ENCODE assay signal across 20 cellular contexts in the genomic region with DNA sequence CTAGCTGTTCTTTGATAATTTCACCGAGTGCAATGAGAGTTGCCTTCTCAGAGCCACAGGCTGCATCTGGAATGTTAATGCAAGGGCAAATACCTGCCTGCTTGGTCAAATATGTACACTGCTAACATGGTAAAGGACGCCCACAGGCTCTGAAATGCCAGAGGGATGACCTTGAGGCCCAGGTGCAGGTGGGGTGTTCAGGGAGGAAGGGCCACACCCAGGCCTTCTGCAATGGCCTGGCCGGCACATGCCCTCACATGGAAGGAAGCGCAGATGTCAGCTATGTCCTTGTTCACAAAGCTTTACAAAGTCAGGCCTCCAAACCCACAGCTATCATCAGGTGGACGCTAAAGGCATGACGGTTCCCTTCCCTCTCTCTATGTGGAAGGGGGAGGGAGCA. TPM values are rescaled to one million over a fixed set of nuclear protein-coding genes. Genes with fewer than 3 reads are reported as not detected.
DNase-seq lines count a peak whose midpoint lies in the region; ATAC-seq and TF ChIP-seq lines count a peak whose summit lies in the region.
"Had no signal": no experiment of that assay in that cellular context is flagged by ENCODE, and none has a peak within 500 bp of the region (broad histone marks: within the 10 kb centered on the region; RNA-seq: fewer than 3 reads in every experiment).

No MANE protein-coding gene starts in this region.

- DNase-seq in NCI-H748 (lab: John Stamatoyannopoulos, UW; ENCODE audit: unreplicated experiment) (peak; percentile 42), NCI-H748 treated with DMSO at 0.1 percent for 48 hours (lab: John Stamatoyannopoulos, UW) (no peak), COLO668 (lab: John Stamatoyannopoulos, UW; ENCODE audit: unreplicated experiment) (peak; percentile 61), body of pancreas (peak; percentile 9 to 63 (median 53)), mucosa of descending colon (no peak), NCI-H1092 treated with DMSO at 0.1 percent for 48 hours (lab: John Stamatoyannopoulos, UW) (no peak), NCI-H2081 (lab: John Stamatoyannopoulos, UW) (no peak)
- DNase-seq: activated CD4-positive, alpha-beta T cell treated with anti-CD3 and anti-CD28 coated beads, Interleukin-2, amount 10 ng/mL, durations not matched to agents 24 days and 14 days; activated naive CD8-positive, alpha-beta T cell treated with anti-CD3 and anti-CD28 coated beads, Interleukin-2, amount 50 U/mL, for 24 hours; brain microvascular endothelial cell; KG1; NCI-H187; stimulated activated naive CD8-positive, alpha-beta T cell treated with anti-CD3 and anti-CD28 coated beads, Interleukin-15, amount 100 ng/mL, for 72 hours; T-cell; transverse colon had no signal

- no peak overlapping the region for H3K27ac ChIP-seq in body of pancreas
- H3K27ac ChIP-seq: brain microvascular endothelial cell, neutrophil, transverse colon had no signal

- H3K36me3 ChIP-seq in body of pancreas (replicated peaks in 1 of 2; ENCODE audit: insufficient read depth in 1 of 2, low read depth in 2 of 2) = no peaks in the 10 kb centered on the region
- no peaks in the 10 kb centered on the region for H3K36me3 ChIP-seq in mucosa of descending colon (ENCODE audit: low read depth)
- H3K36me3 ChIP-seq: brain microvascular endothelial cell, transverse colon had no signal

- no peaks in the 10 kb centered on the region for H3K27me3 ChIP-seq in body of pancreas
- H3K27me3 ChIP-seq: brain microvascular endothelial cell, neutrophil, transverse colon had no signal

- no peak for TF ChIP-seq CTCF in body of pancreas (IDR thresholded peaks at IDR 0.05)
- no peak for TF ChIP-seq CTCF in mucosa of descending colon (IDR thresholded peaks at IDR 0.05)

- TF ChIP-seq POLR2A in body of pancreas (IDR thresholded peaks at IDR 0.05) = no peak

- WGBS in body of pancreas, 2 donors = 19 to 23% methylated on average over 6 of the region's 6 CpGs

- H3K9me3 ChIP-seq in body of pancreas (no peaks in the 10 kb centered on the region), mucosa of descending colon (no peaks in the 10 kb centered on the region)
- H3K9me3 ChIP-seq: neutrophil had no signal

- H3K4me1 ChIP-seq in body of pancreas (peaks cover 9% of the 10 kb centered on the region), mucosa of descending colon (ENCODE audit: low read depth) (no peaks in the 10 kb centered on the region)
- H3K4me1 ChIP-seq: transverse colon had no signal

- H3K4me3 ChIP-seq in body of pancreas (no peak overlapping the region), mucosa of descending colon (no peak overlapping the region)
- H3K4me3 ChIP-seq: transverse colon had no signal

- intact Hi-C loops in body of pancreas (cut with DNase I) (no loop called here), mucosa of descending colon (cut with DNase I, micrococcal nuclease) (no loop called here)

- ATAC-seq in body of pancreas = no peak
- peak; percentile 31 for ATAC-seq in mucosa of descending colon
- ATAC-seq in HG02759 (IDR thresholded peaks at IDR 0.05; ENCODE audit: unreplicated experiment) = no peak
- ATAC-seq: activated naive CD8-positive, alpha-beta T cell treated with anti-CD3 and anti-CD28 coated beads, Interleukin-2, amount 50 U/mL, for 24 hours; stimulated activated naive CD8-positive, alpha-beta T cell treated with anti-CD3 and anti-CD28 coated beads, Interleukin-15, amount 100 ng/mL, for 72 hours; T-cell had no signal

RNA-seq across cellular contexts. Expression of a gene that starts 48.6 kb away (rescaled TPM):
- total RNA-seq in body of pancreas (under 1 TPM in 1 of 2 donors, not detected in 1; 0.78 TPM), mucosa of descending colon (1 to 10 TPM in 2 of 3 donors, under 1 TPM in 1; 0.32 to 3.0 (median 1.3) TPM)
- total RNA-seq: fibroblast of lung, HT-29, OCI-LY7 had no signal

Comparison
In these comparisons a context has a peak if more than half of its experiments do, and no peak if none do; other contexts are left out.
1. DNase-seq: peak in NCI-H748 (single experiment), COLO668 (single experiment) and body of pancreas (4 of 4); none in NCI-H748 treated with DMSO at 0.1 percent for 48 hours (single experiment), mucosa of descending colon (0 of 3), NCI-H1092 treated with DMSO at 0.1 percent for 48 hours (single experiment) and NCI-H2081 (0 of 2).